16 cellular contexts compared by ENCODE assay signal in the genomic region with DNA sequence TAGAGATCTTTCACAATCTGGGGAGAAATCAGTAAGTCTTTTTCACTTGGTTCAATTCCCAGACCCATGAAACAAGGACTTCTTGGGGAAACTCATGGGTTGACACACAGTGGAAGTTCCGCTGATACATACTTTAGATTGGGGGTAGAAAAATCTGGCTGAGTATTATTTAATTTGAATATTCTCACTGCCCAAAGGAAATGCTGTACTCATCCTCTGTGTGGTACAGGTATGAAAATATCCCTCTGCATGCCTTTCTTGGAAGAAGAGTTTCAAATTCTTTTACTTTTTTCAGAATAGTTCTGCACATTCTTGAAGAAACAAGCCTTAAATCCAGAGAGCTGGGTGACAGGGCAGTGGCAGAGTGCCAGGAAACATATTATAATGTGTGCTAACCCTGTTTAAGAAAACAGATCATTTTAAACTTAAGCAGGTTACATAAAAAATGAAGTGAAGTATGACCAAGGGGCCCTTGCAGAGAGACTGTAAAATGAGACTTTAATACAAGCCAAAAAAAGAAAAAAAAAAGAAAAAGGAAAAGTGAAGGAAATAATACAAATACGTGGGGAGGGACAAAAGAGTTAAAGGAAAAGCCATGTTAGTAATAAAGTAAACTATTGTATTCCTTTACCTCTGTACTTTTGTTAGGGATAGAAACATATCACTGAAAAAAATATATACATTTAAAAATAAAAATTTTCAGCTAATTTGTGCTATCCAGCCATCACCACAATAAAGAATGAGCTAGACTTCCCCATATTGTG.
DNase-seq lines count a peak whose midpoint lies in the region; ATAC-seq and TF ChIP-seq lines count a peak whose summit lies in the region.
"Had no signal": no experiment of that assay in that cellular context is flagged by ENCODE, and none has a peak within 500 bp of the region (broad histone marks: within the 10 kb centered on the region; RNA-seq: fewer than 3 reads in every experiment).

No MANE protein-coding gene starts in this region.

- peaks cover 14% of the 10 kb centered on the region for H3K4me1 ChIP-seq in ACC112 (ENCODE audit: control insufficient read depth, insufficient read depth, low read length, unreplicated experiment)
- H3K4me1 ChIP-seq: body of pancreas had no signal

- H3K27me3 ChIP-seq in ACC112 (ENCODE audit: insufficient read depth, low read length) (no peaks in the 10 kb centered on the region), brain microvascular endothelial cell (replicated peaks) (no peaks in the 10 kb centered on the region)
- H3K27me3 ChIP-seq: BLaER1 treated with 17β-estradiol and CSF1 and Interleukin-3, amounts not matched to agents 10 nM and 100 nM; body of pancreas had no signal

- in situ Hi-C loops in brain microvascular endothelial cell (cut with HindIII; ENCODE audit: low pct_ligation_motif_present, low sequenced_read_pairs), result no loop called here

- no peak for ATAC-seq in GM18909 (IDR thresholded peaks at IDR 0.05; ENCODE audit: poor library complexity, unreplicated experiment)
- ATAC-seq: body of pancreas; stimulated activated naive B cell treated with anti-CD40 and anti-IgM and Interleukin-4, amounts not matched to agents 10 μg/mL and 1 μg/mL and 100 μg/mL, for 72 hours had no signal

- no peaks in the 10 kb centered on the region for H3K36me3 ChIP-seq in ACC112 (ENCODE audit: insufficient read depth, low read length)
- H3K36me3 ChIP-seq in brain microvascular endothelial cell (replicated peaks), result no peaks in the 10 kb centered on the region
- H3K36me3 ChIP-seq: BLaER1 treated with 17β-estradiol and CSF1 and Interleukin-3, amounts not matched to agents 10 nM and 100 nM had no signal

- DNase-seq in HT1080 (ENCODE audit: low read depth) (peak; percentile 14), brain microvascular endothelial cell (peak; percentile 68), kidney tubule cell (ENCODE audit: low spot score) (peak; percentile 62), superior temporal gyrus (ENCODE audit: extremely low spot score) (no peak), GF-D8 (lab: John Stamatoyannopoulos, UW) (no peak), NCI-H1417 treated with DMSO at 0.1 percent for 48 hours (lab: John Stamatoyannopoulos, UW) (no peak)
- DNase-seq: activated CD4-positive, alpha-beta T cell treated with anti-CD3 and anti-CD28 coated beads for 48 hours; activated T-cell treated with anti-CD3 and anti-CD28 coated beads, Interleukin-2, amount 50 U/mL, for 48 hours; NCI-H2081 treated with DMSO at 0.1 percent for 48 hours; stimulated activated CD4-positive, alpha-beta T cell treated with anti-CD3 and anti-CD28 coated beads, Interleukin-4, amount 100 ng/mL, for 24 hours; stimulated activated naive B cell treated with anti-CD40 and anti-IgM and Interleukin-4, amounts not matched to agents 10 μg/mL and 1 μg/mL and 100 μg/mL, for 72 hours; SW 1271 had no signal

- H3K79me2 ChIP-seq in ACC112 (ENCODE audit: control insufficient read depth, insufficient read depth, low read length, unreplicated experiment), result no peaks in the 10 kb centered on the region

- no peak overlapping the region for H2AFZ ChIP-seq in ACC112 (ENCODE audit: low read length, unreplicated experiment)

- H3K27ac ChIP-seq in ACC112 (ENCODE audit: low read depth, low read length) (peak overlapping the region; percentile 72), brain microvascular endothelial cell (peak overlapping the region; percentile 60)
- H3K27ac ChIP-seq: body of pancreas had no signal

- TF ChIP-seq CTCF in brain microvascular endothelial cell (IDR thresholded peaks at IDR 0.05; ENCODE audit: low read depth, low read length, missing control alignments), result no peak

- H3K4me3 ChIP-seq in ACC112 (ENCODE audit: low read depth, low read length), result no peak overlapping the region
- no peak overlapping the region for H3K4me3 ChIP-seq in brain microvascular endothelial cell (ENCODE audit: low read depth, low read length)
- H3K4me3 ChIP-seq: BLaER1 treated with 17β-estradiol and CSF1 and Interleukin-3, amounts not matched to agents 10 nM and 100 nM; body of pancreas had no signal

Comparison
In these comparisons a context has a peak if more than half of its experiments do, and no peak if none do; other contexts are left out.
1. DNase-seq: peak in HT1080 (single experiment), brain microvascular endothelial cell (single experiment) and kidney tubule cell (single experiment); none in superior temporal gyrus (single experiment), GF-D8 (single experiment) and NCI-H1417 treated with DMSO at 0.1 percent for 48 hours (single experiment).